In the genomic region with DNA sequence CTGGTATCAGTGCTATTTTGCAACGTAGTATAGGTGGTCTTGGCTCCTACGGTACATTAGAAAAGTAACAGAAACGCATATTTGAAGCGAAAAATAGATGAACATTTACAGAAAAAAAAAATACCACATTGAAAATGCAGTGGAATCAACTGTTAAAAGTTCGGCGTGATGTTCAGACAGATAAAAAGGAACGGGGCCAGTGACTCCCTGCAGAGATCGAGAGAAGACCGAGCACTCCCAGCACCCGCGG, we compare ENCODE assay signal across 8 cellular contexts. TPM values are rescaled to one million over a fixed set of nuclear protein-coding genes. Genes with fewer than 3 reads are reported as not detected.
A peak's percentile ranks its signal among the peaks of the same experiment; 100 is the strongest.
DNase-seq lines count a peak whose midpoint lies in the region; ATAC-seq and TF ChIP-seq lines count a peak whose summit lies in the region.

No MANE protein-coding gene starts in this region.

- DNase-seq in activated CD8-positive, alpha-beta memory T cell treated with anti-CD3 and anti-CD28 coated beads, Interleukin-2, amount 10 ng/mL, durations not matched to agents 7 days and 5 days, result no peak
- no peak for DNase-seq in activated CD8-positive, alpha-beta memory T cell treated with anti-CD3 and anti-CD28 coated beads, Interleukin-2, amount 50 U/mL, for 48 hours
- no peak for DNase-seq in astrocyte of the cerebellum (ENCODE audit: low read depth)
- no peak for DNase-seq in right lobe of liver
- no peak for DNase-seq in HPDE6-E6E7 (ENCODE audit: extremely low spot score)
- no peak for DNase-seq in medulla oblongata (ENCODE audit: extremely low spot score)
- DNase-seq in NCI-H187 treated with DMSO at 0.1 percent for 48 hours (lab: John Stamatoyannopoulos, UW), result no peak

- in situ Hi-C loops in astrocyte of the cerebellum (cut with HindIII; ENCODE audit: low sequenced_read_pairs), result loop anchor here (5.0 to 25.0 kb wide), 3 partner anchors 75 to 255 kb away; no protein-coding TSS in a partner anchor

- H3K4me1 ChIP-seq in right lobe of liver (peaks cover 0 to 22% (median 5%) of the 10 kb centered on the region in 4 donors), thymus (ENCODE audit: control insufficient read depth, insufficient read depth, low read length) (peaks cover 6% of the 10 kb centered on the region)

- no peaks in the 10 kb centered on the region for H3K9me3 ChIP-seq in right lobe of liver
- H3K9me3 ChIP-seq in thymus (ENCODE audit: control insufficient read depth), result no peaks in the 10 kb centered on the region

- H3K27ac ChIP-seq in right lobe of liver, result peak overlapping the region; percentile 86 to 95 (median 90)
- peak overlapping the region; percentile 98 for H3K27ac ChIP-seq in thymus (ENCODE audit: low read depth)

- CTCF ChIA-PET in activated CD8-positive, alpha-beta memory T cell treated with anti-CD3 and anti-CD28 coated beads, Interleukin-2, amount 10 ng/mL, durations not matched to agents 7 days and 5 days (lab: Charles Lee), result interaction anchor here (0.8 to 1.9 kb wide), 8 partner anchors 9 to 479 kb away, joined by 3 to 10 read pairs (median 3); partner anchors contain the start of genes APRT, GALNS and TRAPPC2L

- H3K27me3 ChIP-seq in right lobe of liver (no peaks in the 10 kb centered on the region), thymus (ENCODE audit: control insufficient read depth, insufficient read depth) (no peaks in the 10 kb centered on the region)

- no peaks in the 10 kb centered on the region for H3K9me3 Mint-ChIP-seq in activated CD8-positive, alpha-beta memory T cell treated with anti-CD3 and anti-CD28 coated beads, Interleukin-2, amount 10 ng/mL, durations not matched to agents 7 days and 5 days (ENCODE audit: low read depth)

- TF ChIP-seq CTCF in astrocyte of the cerebellum (IDR thresholded peaks at IDR 0.05; ENCODE audit: low read depth, low read length, missing control alignments) (no peak), right lobe of liver (IDR thresholded peaks at IDR 0.05) (no peak)

- H3K36me3 ChIP-seq in right lobe of liver (peaks cover 0 to 10% (median 0%) of the 10 kb centered on the region in 4 donors), thymus (ENCODE audit: control insufficient read depth, insufficient read depth) (peaks cover 10% of the 10 kb centered on the region)

- no peak for TF ChIP-seq POLR2A in right lobe of liver (IDR thresholded peaks at IDR 0.05)

- H3K4me1 Mint-ChIP-seq in activated CD8-positive, alpha-beta memory T cell treated with anti-CD3 and anti-CD28 coated beads, Interleukin-2, amount 10 ng/mL, durations not matched to agents 7 days and 5 days, result peaks cover 20% of the 10 kb centered on the region

- peak overlapping the region; percentile 92 for H3K27ac Mint-ChIP-seq in activated CD8-positive, alpha-beta memory T cell treated with anti-CD3 and anti-CD28 coated beads, Interleukin-2, amount 10 ng/mL, durations not matched to agents 7 days and 5 days

- ATAC-seq in activated CD8-positive, alpha-beta memory T cell treated with anti-CD3 and anti-CD28 coated beads, Interleukin-2, amount 10 ng/mL, durations not matched to agents 7 days and 5 days, result no peak
- no peak for ATAC-seq in right lobe of liver

- H3K36me3 Mint-ChIP-seq in activated CD8-positive, alpha-beta memory T cell treated with anti-CD3 and anti-CD28 coated beads, Interleukin-2, amount 10 ng/mL, durations not matched to agents 7 days and 5 days, result peaks cover 4% of the 10 kb centered on the region

- peak overlapping the region; percentile 72 for H3K4me3 Mint-ChIP-seq in activated CD8-positive, alpha-beta memory T cell treated with anti-CD3 and anti-CD28 coated beads, Interleukin-2, amount 10 ng/mL, durations not matched to agents 7 days and 5 days

- H3K4me3 ChIP-seq in astrocyte of the cerebellum (ENCODE audit: low read depth, low read length) (peak overlapping the region; percentile 92), right lobe of liver (peak overlapping the region; percentile 85 to 99 (median 91)), thymus (ENCODE audit: low read length) (peak overlapping the region; percentile 95)

- 0% methylated on average over 11 of the region's 11 CpGs for WGBS in right lobe of liver (ENCODE audit: insufficient coverage, low coverage, low lambda C conversion rate, missing lambda C conversion rate)
- 1% methylated on average over 11 of the region's 11 CpGs for WGBS in thymus

- no peaks in the 10 kb centered on the region for H3K27me3 Mint-ChIP-seq in activated CD8-positive, alpha-beta memory T cell treated with anti-CD3 and anti-CD28 coated beads, Interleukin-2, amount 10 ng/mL, durations not matched to agents 7 days and 5 days

- intact Hi-C loops in right lobe of liver (cut with DNase I), result no loop called here

RNA-seq across cellular contexts. Expression of gene ZNF778, which starts 0.4 kb away (rescaled TPM):
- 1 to 10 TPM; 8.1 to 9.3 TPM for total RNA-seq in activated CD8-positive, alpha-beta memory T cell treated with anti-CD3 and anti-CD28 coated beads, Interleukin-2, amount 10 ng/mL, durations not matched to agents 7 days and 5 days
- total RNA-seq in right lobe of liver, result 10 to 100 TPM in 1 of 6 experiments, 1 to 10 TPM in 5; 2.3 to 11.2 (median 3.1) TPM
- polyA plus RNA-seq in thymus, result 2.4 TPM

RNA-seq across cellular contexts. Expression of gene SLC22A31, which starts 16.7 kb away (rescaled TPM):
- total RNA-seq in activated CD8-positive, alpha-beta memory T cell treated with anti-CD3 and anti-CD28 coated beads, Interleukin-2, amount 10 ng/mL, durations not matched to agents 7 days and 5 days, result not detected
- 10 to 100 TPM in 2 of 6 experiments, 1 to 10 TPM in 1, under 1 TPM in 1, not detected in 2; 0.19 to 19.3 (median 6.8) TPM for total RNA-seq in right lobe of liver
- polyA plus RNA-seq in thymus, result 0.94 TPM

RNA-seq across cellular contexts. Expression of gene CDH15, which starts 45.5 kb away (rescaled TPM):
- total RNA-seq in activated CD8-positive, alpha-beta memory T cell treated with anti-CD3 and anti-CD28 coated beads, Interleukin-2, amount 10 ng/mL, durations not matched to agents 7 days and 5 days, result not detected
- total RNA-seq in right lobe of liver, result 1 to 10 TPM in 1 of 6 experiments, under 1 TPM in 4, not detected in 1; 0.12 to 3.3 (median 0.15) TPM
- 0.23 TPM for polyA plus RNA-seq in thymus
